ENCODE assay signal across 1 cellular context in the genomic region with DNA sequence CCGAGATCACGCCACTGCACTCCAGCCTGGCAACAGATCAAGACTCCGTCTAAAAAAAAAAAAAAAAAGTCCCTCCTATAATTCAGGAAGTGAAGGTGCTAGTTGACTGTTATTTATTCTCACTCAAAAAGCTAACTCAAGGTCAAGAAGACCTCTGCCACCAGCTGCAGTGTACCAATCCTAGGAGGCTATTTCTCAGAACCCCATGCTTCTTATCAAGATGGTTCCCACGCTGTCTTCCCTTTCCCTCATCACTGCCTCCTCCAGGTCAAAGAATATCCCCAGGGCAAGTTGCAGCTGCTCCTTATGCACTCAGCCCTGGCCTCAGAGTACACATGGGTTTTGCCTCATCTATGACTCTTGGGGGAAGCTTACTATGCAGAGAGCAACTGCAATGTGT.
TF ChIP-seq lines count a peak whose summit lies in the region.

No MANE protein-coding gene starts in this region.

TF ChIP-seq in WTC11, 78 proteins besides CTCF, POLR2A, EP300 and RAD21 (continued from another document):
- TF ChIP-seq, protein P1, sequence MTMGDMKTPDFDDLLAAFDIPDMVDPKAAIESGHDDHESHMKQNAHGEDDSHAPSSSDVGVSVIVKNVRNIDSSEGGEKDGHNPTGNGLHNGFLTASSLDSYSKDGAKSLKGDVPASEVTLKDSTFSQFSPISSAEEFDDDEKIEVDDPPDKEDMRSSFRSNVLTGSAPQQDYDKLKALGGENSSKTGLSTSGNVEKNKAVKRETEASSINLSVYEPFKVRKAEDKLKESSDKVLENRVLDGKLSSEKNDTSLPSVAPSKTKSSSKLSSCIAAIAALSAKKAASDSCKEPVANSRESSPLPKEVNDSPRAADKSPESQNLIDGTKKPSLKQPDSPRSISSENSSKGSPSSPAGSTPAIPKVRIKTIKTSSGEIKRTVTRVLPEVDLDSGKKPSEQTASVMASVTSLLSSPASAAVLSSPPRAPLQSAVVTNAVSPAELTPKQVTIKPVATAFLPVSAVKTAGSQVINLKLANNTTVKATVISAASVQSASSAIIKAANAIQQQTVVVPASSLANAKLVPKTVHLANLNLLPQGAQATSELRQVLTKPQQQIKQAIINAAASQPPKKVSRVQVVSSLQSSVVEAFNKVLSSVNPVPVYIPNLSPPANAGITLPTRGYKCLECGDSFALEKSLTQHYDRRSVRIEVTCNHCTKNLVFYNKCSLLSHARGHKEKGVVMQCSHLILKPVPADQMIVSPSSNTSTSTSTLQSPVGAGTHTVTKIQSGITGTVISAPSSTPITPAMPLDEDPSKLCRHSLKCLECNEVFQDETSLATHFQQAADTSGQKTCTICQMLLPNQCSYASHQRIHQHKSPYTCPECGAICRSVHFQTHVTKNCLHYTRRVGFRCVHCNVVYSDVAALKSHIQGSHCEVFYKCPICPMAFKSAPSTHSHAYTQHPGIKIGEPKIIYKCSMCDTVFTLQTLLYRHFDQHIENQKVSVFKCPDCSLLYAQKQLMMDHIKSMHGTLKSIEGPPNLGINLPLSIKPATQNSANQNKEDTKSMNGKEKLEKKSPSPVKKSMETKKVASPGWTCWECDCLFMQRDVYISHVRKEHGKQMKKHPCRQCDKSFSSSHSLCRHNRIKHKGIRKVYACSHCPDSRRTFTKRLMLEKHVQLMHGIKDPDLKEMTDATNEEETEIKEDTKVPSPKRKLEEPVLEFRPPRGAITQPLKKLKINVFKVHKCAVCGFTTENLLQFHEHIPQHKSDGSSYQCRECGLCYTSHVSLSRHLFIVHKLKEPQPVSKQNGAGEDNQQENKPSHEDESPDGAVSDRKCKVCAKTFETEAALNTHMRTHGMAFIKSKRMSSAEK (CRISPR knock-in tag; IDR thresholded peaks at IDR 0.05; ENCODE audit: borderline replicate concordance), result no peak
- TF ChIP-seq EMX1 (CRISPR knock-in tag; IDR thresholded peaks at IDR 0.05), result no peak
- no peak for TF ChIP-seq ZNF232 (CRISPR knock-in tag; IDR thresholded peaks at IDR 0.05)
- TF ChIP-seq FOXP1 (CRISPR knock-in tag; IDR thresholded peaks at IDR 0.05; ENCODE audit: borderline replicate concordance), result no peak
